Comparison of ENCODE assay signal across 1 cellular context in genomic region chr1:244466724-244467123, GRCh38.
TF ChIP-seq lines count a peak whose summit lies in the region.

No MANE protein-coding gene starts in this region.

TF ChIP-seq in K562, 482 proteins besides CTCF, POLR2A, EP300 and RAD21 (continued from another document):
- TF ChIP-seq CTCFL (IDR thresholded peaks at IDR 0.05; ENCODE audit: borderline replicate concordance, insufficient read depth, low read depth, low read length, poor library complexity, severe bottlenecking), result no peak
- no peak for TF ChIP-seq HBP1 (CRISPR knock-in tag; IDR thresholded peaks at IDR 0.05)
- TF ChIP-seq ZNF24 (IDR thresholded peaks at IDR 0.05), result no peak
- no peak for TF ChIP-seq RFX7 (CRISPR knock-in tag; IDR thresholded peaks at IDR 0.05)
- peak; percentile 73; the same call in 1 of the 2 replicates for TF ChIP-seq SPI1 (IDR thresholded peaks at IDR 0.05; ENCODE audit: borderline replicate concordance, low read depth, low read length)
